ENCODE assay signal across 25 cellular contexts in the genomic region with DNA sequence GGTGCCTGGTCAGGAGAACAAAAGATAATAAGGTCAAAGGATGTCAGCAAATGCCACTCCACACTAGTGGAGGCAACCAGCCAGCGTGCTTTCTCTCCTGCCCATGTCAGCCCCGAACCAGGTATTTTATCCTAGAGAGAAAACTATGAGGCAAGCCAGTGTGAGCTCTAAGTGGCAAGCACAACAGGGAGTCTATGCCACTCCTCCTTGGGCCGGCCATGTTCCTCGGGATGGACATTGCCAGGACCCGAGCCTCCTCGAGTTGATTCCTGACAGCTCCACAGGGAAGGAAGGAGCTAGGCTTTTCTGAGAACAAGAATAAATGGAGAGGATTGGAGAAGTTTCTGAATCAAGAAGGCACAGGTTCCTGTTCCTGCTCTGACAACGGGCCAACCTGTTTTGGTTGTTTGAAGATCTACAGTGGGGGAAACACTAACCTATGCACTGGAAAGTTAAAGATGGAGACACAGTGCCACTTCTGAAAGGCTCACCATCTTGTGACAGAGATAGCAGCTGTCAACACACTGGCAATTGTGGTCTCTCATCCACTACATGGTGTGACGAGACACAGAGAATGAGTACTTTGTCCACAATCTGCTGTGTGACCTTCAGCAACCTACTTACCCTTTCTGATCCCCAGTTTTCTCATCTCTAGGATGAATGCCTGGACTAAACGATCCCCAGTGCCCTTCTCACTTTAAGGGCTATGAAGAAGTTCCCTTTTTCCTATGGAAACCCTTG. TPM values are rescaled to one million over a fixed set of nuclear protein-coding genes. Genes with fewer than 3 reads are reported as not detected.
DNase-seq lines count a peak whose midpoint lies in the region; ATAC-seq, FAIRE-seq and TF ChIP-seq lines count a peak whose summit lies in the region.
"Had no signal": no experiment of that assay in that cellular context is flagged by ENCODE, and none has a peak within 500 bp of the region (broad histone marks: within the 10 kb centered on the region; RNA-seq: fewer than 3 reads in every experiment).

No MANE protein-coding gene starts in this region.

- DNase-seq in bronchial epithelial cell (ENCODE audit: low read depth), result no peak
- DNase-seq in left ventricle myocardium superior, result peak; percentile 48
- no peak for DNase-seq in trophoblast cell
- DNase-seq in DMS53 (lab: John Stamatoyannopoulos, UW), result no peak
- DNase-seq in small intestine, result no peak
- no peak for DNase-seq in lower lobe of right lung
- DNase-seq: ACHN; activated CD4-positive, alpha-beta T cell treated with anti-CD3 and anti-CD28 coated beads, Interleukin-2, amount 10 ng/mL, durations not matched to agents 7 days and 5 days; colonic mucosa; endodermal cell; GOT3; mucosa of descending colon; NCI-H1092 treated with DMSO at 0.1 percent for 48 hours; NCI-H2029; NCI-H345; NCI-H82; stimulated activated naive B cell treated with anti-CD40 and anti-IgM and Interleukin-4, amounts not matched to agents 10 μg/mL and 1 μg/mL and 100 μg/mL, for 72 hours; transverse colon had no signal

- H2BK5ac ChIP-seq in trophoblast cell (ENCODE audit: low read depth, low read length, poor library complexity), result no peak overlapping the region

- H2AFZ ChIP-seq in trophoblast cell (ENCODE audit: insufficient read depth, low read length, poor library complexity), result peak overlapping the region; percentile 27
- H2AFZ ChIP-seq: PC-9 had no signal

- H2BK120ac ChIP-seq in trophoblast cell (ENCODE audit: insufficient read depth, low read length, poor library complexity), result no peak overlapping the region

- H3K4me1 ChIP-seq in HEK293 (ENCODE audit: control insufficient read depth, insufficient read depth, low read length) (peaks cover 21% of the 10 kb centered on the region), trophoblast cell (ENCODE audit: control insufficient read depth in 1 of 2, insufficient read depth in 2 of 2, low read length in 2 of 2) (peaks cover 13 to 27% of the 10 kb centered on the region in 2 experiments), small intestine (ENCODE audit: control insufficient read depth in 2 of 2, insufficient read depth in 1 of 2, low read depth in 1 of 2, low read length in 1 of 2) (no peaks in the 10 kb centered on the region), lower lobe of right lung (peaks cover 48% of the 10 kb centered on the region)

- H2BK12ac ChIP-seq in trophoblast cell (ENCODE audit: low read length), result peak overlapping the region; percentile 29

- ATAC-seq in left ventricle myocardium superior, result peak; percentile 55
- no peak for ATAC-seq in HG03135 (IDR thresholded peaks at IDR 0.05; ENCODE audit: unreplicated experiment)
- ATAC-seq in lower lobe of right lung, result no peak
- ATAC-seq: mucosa of descending colon; stimulated activated naive B cell treated with anti-CD40 and anti-IgM and Interleukin-4, amounts not matched to agents 10 μg/mL and 1 μg/mL and 100 μg/mL, for 72 hours had no signal

- H3K4me2 ChIP-seq in trophoblast cell (ENCODE audit: low read length), result no peak overlapping the region
- H3K4me2 ChIP-seq: PC-9, smooth muscle cell had no signal

- H3K79me2 ChIP-seq in trophoblast cell (ENCODE audit: control insufficient read depth, insufficient read depth, low read length, poor library complexity), result no peaks in the 10 kb centered on the region

- no peak overlapping the region for H3K14ac ChIP-seq in trophoblast cell (ENCODE audit: low read length)

- H3K27ac ChIP-seq in HEK293 (ENCODE audit: extremely low read depth, low read depth, low read length) (no peak overlapping the region), trophoblast cell (ENCODE audit: low read depth, low read length) (no peak overlapping the region), small intestine (ENCODE audit: low read depth in 1 of 2, low read length in 1 of 2) (no peak overlapping the region), lower lobe of right lung (no peak overlapping the region)
- H3K27ac ChIP-seq: colonic mucosa, PC-9, prostate gland, SJSA1, transverse colon, VCaP had no signal

- H4K91ac ChIP-seq in trophoblast cell (ENCODE audit: low read depth, low read length), result no peak overlapping the region

- no peaks in the 10 kb centered on the region for H3K36me3 ChIP-seq in HEK293 (ENCODE audit: control insufficient read depth in 2 of 2, insufficient read depth in 1 of 2, low read length in 2 of 2)
- no peaks in the 10 kb centered on the region for H3K36me3 ChIP-seq in bronchial epithelial cell (ENCODE audit: control insufficient read depth, insufficient read depth, low read length)
- H3K36me3 ChIP-seq in trophoblast cell (ENCODE audit: control insufficient read depth in 1 of 2, insufficient read depth in 2 of 2, low read length in 2 of 2), result no peaks in the 10 kb centered on the region
- no peaks in the 10 kb centered on the region for H3K36me3 ChIP-seq in small intestine (ENCODE audit: control insufficient read depth in 2 of 2, insufficient read depth in 2 of 2, low read length in 2 of 2)
- no peaks in the 10 kb centered on the region for H3K36me3 ChIP-seq in lower lobe of right lung
- H3K36me3 ChIP-seq: colonic mucosa, prostate gland, transverse colon had no signal

- CTCF ChIA-PET in HEK293 (lab: Yijun Ruan, JAX), result interaction anchor here (0.8 to 2.4 kb wide), 2 partner anchors 65 to 75 kb away, joined by 3 to 10 read pairs; no protein-coding TSS in a partner anchor

- H3K9me3 ChIP-seq in HEK293 (ENCODE audit: control insufficient read depth, insufficient read depth, low read depth, low read length), result no peaks in the 10 kb centered on the region
- no peaks in the 10 kb centered on the region for H3K9me3 ChIP-seq in trophoblast cell (ENCODE audit: insufficient read depth, low read depth, low read length)
- no peaks in the 10 kb centered on the region for H3K9me3 ChIP-seq in small intestine (ENCODE audit: control insufficient read depth, low read depth)
- H3K9me3 ChIP-seq in lower lobe of right lung, result no peaks in the 10 kb centered on the region
- H3K9me3 ChIP-seq: colonic mucosa, mucosa of descending colon, prostate gland, transverse colon had no signal

- WGBS in trophoblast cell (ENCODE audit: extremely low coverage, insufficient coverage, insufficient read length), result no CpG with 5 or more reads among the region's 9 CpGs
- WGBS in small intestine, 3 donors, result 82 to 91% (median 90%) methylated on average over 9 of the region's 9 CpGs

- no peak overlapping the region for H3K4ac ChIP-seq in trophoblast cell (ENCODE audit: low read depth, low read length)

- no peak overlapping the region for H4K12ac ChIP-seq in trophoblast cell (ENCODE audit: low read depth, low read length)

- POLR2A ChIA-PET in HEK293 (lab: Yijun Ruan, JAX), result no interaction called here

- no peak overlapping the region for H2AK5ac ChIP-seq in trophoblast cell (ENCODE audit: low read length)

- H3K27me3 ChIP-seq in bronchial epithelial cell (ENCODE audit: control insufficient read depth, insufficient read depth, low read length), result no peaks in the 10 kb centered on the region
- no peaks in the 10 kb centered on the region for H3K27me3 ChIP-seq in trophoblast cell (ENCODE audit: insufficient read depth, low read length)
- H3K27me3 ChIP-seq in small intestine (ENCODE audit: control insufficient read depth in 2 of 2, insufficient read depth in 2 of 2, low read length in 2 of 2), result no peaks in the 10 kb centered on the region
- H3K27me3 ChIP-seq in lower lobe of right lung (ENCODE audit: low read depth), result peaks cover 9% of the 10 kb centered on the region
- H3K27me3 ChIP-seq: colonic mucosa, SJSA1, transverse colon had no signal

- intact Hi-C loops in left ventricle myocardium superior (cut with micrococcal nuclease) (no loop called here), lower lobe of right lung (cut with DNase I) (no loop called here)

- no peak overlapping the region for H3K9ac ChIP-seq in trophoblast cell (ENCODE audit: low read length)

- FAIRE-seq in bronchial epithelial cell (lab: Jason Lieb, UNC), result peak; percentile 23
- FAIRE-seq in small intestine (lab: Jason Lieb, UNC), result no peak

- no peak overlapping the region for H3K4me3 ChIP-seq in HEK293 (ENCODE audit: low read depth, low read length)
- no peak overlapping the region for H3K4me3 ChIP-seq in bronchial epithelial cell (ENCODE audit: low read depth, low read length)
- H3K4me3 ChIP-seq in trophoblast cell (ENCODE audit: low read depth, low read length), result no peak overlapping the region
- no peak overlapping the region for H3K4me3 ChIP-seq in small intestine (ENCODE audit: low read depth in 1 of 2, low read length in 2 of 2)
- H3K4me3 ChIP-seq in lower lobe of right lung, result no peak overlapping the region
- H3K4me3 ChIP-seq: colonic mucosa, mucosa of descending colon, PC-9, prostate gland, SJSA1, smooth muscle cell, transverse colon had no signal

- H4K8ac ChIP-seq in trophoblast cell (ENCODE audit: low read depth, low read length), result no peak overlapping the region

- no peak overlapping the region for H3K23ac ChIP-seq in trophoblast cell (ENCODE audit: low read length)

- TF ChIP-seq CTCF in HEK293 (tag by site-specific recombination; IDR thresholded peaks at IDR 0.05), result no peak
- no peak for TF ChIP-seq CTCF in bronchial epithelial cell (IDR thresholded peaks at IDR 0.05; ENCODE audit: insufficient read depth, low read length, severe bottlenecking)
- no peak for TF ChIP-seq CTCF in lower lobe of right lung (IDR thresholded peaks at IDR 0.05)

- H3K79me1 ChIP-seq in trophoblast cell (ENCODE audit: low read length), result peaks cover 9% of the 10 kb centered on the region

- no peak overlapping the region for H3K18ac ChIP-seq in trophoblast cell (ENCODE audit: low read length)

TF ChIP-seq in HEK293, 187 proteins besides CTCF, POLR2A, EP300 and RAD21:
- TF ChIP-seq KLF1 (tag by site-specific recombination; IDR thresholded peaks at IDR 0.05) (no peak), ZNF768 (tag by site-specific recombination; IDR thresholded peaks at IDR 0.05) (peak; percentile 91), ZNF580 (tag by site-specific recombination; IDR thresholded peaks at IDR 0.05) (peak; percentile 72; the same call in 1 of the 2 replicates)
TF ChIP-seq in HEK293: peak in this region for 2.

RNA-seq across cellular contexts. Expression of gene ABLIM1, which starts 28.8 kb away (rescaled TPM):
- total RNA-seq in bronchial epithelial cell, result 152 and 264 TPM in 2 replicates
- total RNA-seq in left ventricle myocardium superior, result 808 TPM
- polyA plus RNA-seq in trophoblast cell (2013), result 12.7 and 12.9 TPM in 2 replicates
- polyA plus RNA-seq in small intestine, result 10 to 100 TPM; 25.7 to 41.4 (median 32.2) TPM
- total RNA-seq in lower lobe of right lung, result 106 TPM
